ENCODE assay signal across 1 cellular context in the genomic region with DNA sequence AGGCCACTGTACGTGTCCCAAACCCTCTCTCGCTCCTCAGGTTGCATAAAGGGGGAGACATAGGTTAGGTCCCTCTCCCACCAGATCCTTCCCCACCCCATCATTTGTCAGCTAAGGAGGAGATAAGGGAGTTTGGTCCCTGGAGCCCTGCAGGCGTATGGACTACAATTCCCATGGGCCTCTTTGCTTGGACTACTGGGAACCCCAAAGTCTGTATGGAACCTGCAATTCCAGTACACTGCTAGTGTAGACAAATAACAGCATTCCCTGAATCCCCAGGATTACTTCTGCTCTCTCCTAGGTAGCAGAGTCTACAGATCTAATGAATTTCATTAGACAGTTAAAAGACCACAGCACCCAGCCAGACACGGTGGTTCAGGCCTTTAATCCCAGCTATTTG.
TF ChIP-seq lines count a peak whose summit lies in the region.

No MANE protein-coding gene starts in this region.

TF ChIP-seq in HepG2, 621 proteins besides CTCF, POLR2A, EP300 and RAD21:
- no peak for TF ChIP-seq SIN3B (IDR thresholded peaks at IDR 0.05; ENCODE audit: low read length)
- peak; percentile 45; the same call in 1 of the 2 replicates for TF ChIP-seq THAP11 (CRISPR knock-in tag; IDR thresholded peaks at IDR 0.05)
- peak; percentile 55; the same call in 1 of the 2 replicates for TF ChIP-seq ZNF143 (CRISPR knock-in tag; IDR thresholded peaks at IDR 0.05)
- TF ChIP-seq ZNF703 (CRISPR knock-in tag; IDR thresholded peaks at IDR 0.05; ENCODE audit: borderline replicate concordance): no peak
- no peak for TF ChIP-seq ESRRA (CRISPR knock-in tag; IDR thresholded peaks at IDR 0.05; ENCODE audit: low read depth)
